ENCODE assay signal across 14 cellular contexts in the genomic region with DNA sequence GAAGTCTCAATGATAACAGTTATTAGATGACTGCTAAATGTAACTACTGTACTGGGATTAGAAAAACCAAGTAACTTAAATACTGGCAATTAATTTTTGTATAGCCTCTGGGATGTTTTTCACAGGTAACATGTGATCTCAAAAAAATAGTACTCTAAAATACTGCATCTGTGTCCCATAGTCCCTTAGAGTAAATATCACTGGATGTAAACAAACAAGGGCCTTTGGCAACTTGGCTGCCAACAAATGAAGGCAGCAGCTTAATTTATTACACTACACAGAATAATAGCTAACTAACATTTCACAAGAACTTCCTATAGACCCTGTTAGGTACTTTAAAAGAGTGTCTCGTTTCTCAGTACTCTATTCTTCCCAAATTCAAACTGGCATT. TPM values are rescaled to one million over a fixed set of nuclear protein-coding genes. Genes with fewer than 3 reads are reported as not detected.
DNase-seq lines count a peak whose midpoint lies in the region; ATAC-seq and TF ChIP-seq lines count a peak whose summit lies in the region.
"Had no signal": no experiment of that assay in that cellular context is flagged by ENCODE, and none has a peak within 500 bp of the region (broad histone marks: within the 10 kb centered on the region; RNA-seq: fewer than 3 reads in every experiment).

No MANE protein-coding gene starts in this region.

- peak overlapping the region; percentile 7; the same call in 1 of the 2 replicates for H3K27ac ChIP-seq in ACC112 (ENCODE audit: low read depth, low read length)
- H3K27ac ChIP-seq in endodermal cell (ENCODE audit: low read depth, low read length): no peak overlapping the region
- H3K27ac ChIP-seq: neural progenitor cell, SJSA1 had no signal

- 0 out of 2 replicates have a peak, but pooled peaks cover 3% of the 10 kb centered on the region for H3K36me3 ChIP-seq in ACC112 (ENCODE audit: insufficient read depth, low read length)
- H3K36me3 ChIP-seq in endodermal cell (ENCODE audit: control insufficient read depth, insufficient read depth, low read length): no peaks in the 10 kb centered on the region
- H3K36me3 ChIP-seq: neural progenitor cell, SJSA1 had no signal

- H3K9ac ChIP-seq in endodermal cell (ENCODE audit: extremely low read depth, low read length, poor library complexity, severe bottlenecking): no peak overlapping the region
- H3K9ac ChIP-seq: neural progenitor cell had no signal

- H3K4me1 Mint-ChIP-seq in endodermal cell: peaks cover 60% of the 10 kb centered on the region
- H3K4me1 Mint-ChIP-seq in activated naive CD4-positive, alpha-beta T cell treated with anti-CD3 and anti-CD28 coated beads for 36 hours (ENCODE audit: low read depth): peaks cover 17% of the 10 kb centered on the region

- no peak overlapping the region for H3K27ac Mint-ChIP-seq in endodermal cell
- no peak overlapping the region for H3K27ac Mint-ChIP-seq in activated naive CD4-positive, alpha-beta T cell treated with anti-CD3 and anti-CD28 coated beads for 36 hours
- H3K27ac Mint-ChIP-seq: activated naive CD4-positive, alpha-beta T cell treated with anti-CD3 and anti-CD28 coated beads, Interleukin-2, amount 50 U/mL, for 72 hours; neural progenitor cell; stimulated activated memory B cell treated with anti-CD40 and anti-IgM and Interleukin-4, amounts not matched to agents 10 μg/mL and 1 μg/mL and 100 μg/mL, for 72 hours had no signal

- H3K4me3 ChIP-seq in ACC112 (ENCODE audit: low read depth, low read length): no peak overlapping the region
- H3K4me3 ChIP-seq in endodermal cell (ENCODE audit: low read length): peak overlapping the region; percentile 3
- H3K4me3 ChIP-seq: neural progenitor cell, SJSA1 had no signal

- ATAC-seq in GM19043 (IDR thresholded peaks at IDR 0.05; ENCODE audit: low read depth, unreplicated experiment) (peak; percentile 19), HG03196 (IDR thresholded peaks at IDR 0.05; ENCODE audit: unreplicated experiment) (peak; percentile 19)
- ATAC-seq: stimulated activated memory B cell treated with anti-CD40 and anti-IgM and Interleukin-4, amounts not matched to agents 10 μg/mL and 1 μg/mL and 100 μg/mL, for 72 hours had no signal

- H3K27me3 Mint-ChIP-seq in endodermal cell (ENCODE audit: insufficient read depth): no peaks in the 10 kb centered on the region
- no peaks in the 10 kb centered on the region for H3K27me3 Mint-ChIP-seq in activated naive CD4-positive, alpha-beta T cell treated with anti-CD3 and anti-CD28 coated beads for 36 hours (ENCODE audit: low read depth)
- H3K27me3 Mint-ChIP-seq: activated CD4-positive, alpha-beta T cell treated with anti-CD3 and anti-CD28 coated beads for 36 hours; stimulated activated memory B cell treated with anti-CD40 and anti-IgM and Interleukin-4, amounts not matched to agents 10 μg/mL and 1 μg/mL and 100 μg/mL, for 72 hours had no signal

- CTCF ChIA-PET in activated naive CD4-positive, alpha-beta T cell treated with anti-CD3 and anti-CD28 coated beads for 36 hours (lab: Charles Lee): interaction anchor here (0.7 to 1.9 kb wide), 4 partner anchors 10 to 48 kb away, joined by 3 to 5 read pairs (median 4); no protein-coding TSS in a partner anchor

- intact Hi-C loops in activated naive CD4-positive, alpha-beta T cell treated with anti-CD3 and anti-CD28 coated beads for 36 hours (cut with micrococcal nuclease): loop anchor here (1.0 kb wide), 1 partner anchor 24 kb away; no protein-coding TSS in a partner anchor

- DNase-seq in endodermal cell: no peak
- DNase-seq in germinal center (ENCODE audit: low spot score): no peak
- DNase-seq in HuH-7.5 (ENCODE audit: low spot score): no peak
- DNase-seq in GOT3 (lab: John Stamatoyannopoulos, UW): no peak
- DNase-seq in activated naive CD4-positive, alpha-beta T cell treated with anti-CD3 and anti-CD28 coated beads for 36 hours: no peak

- H3K4me1 ChIP-seq in ACC112 (ENCODE audit: control insufficient read depth, insufficient read depth, low read length, unreplicated experiment): peaks cover 60% of the 10 kb centered on the region
- peaks cover 7% of the 10 kb centered on the region for H3K4me1 ChIP-seq in endodermal cell (ENCODE audit: control insufficient read depth, insufficient read depth, low read length)

- H3K79me2 ChIP-seq in ACC112 (ENCODE audit: control insufficient read depth, insufficient read depth, low read length, unreplicated experiment): peaks cover 98% of the 10 kb centered on the region

- H3K4me3 Mint-ChIP-seq in endodermal cell: peak overlapping the region; percentile 37
- H3K4me3 Mint-ChIP-seq in activated naive CD4-positive, alpha-beta T cell treated with anti-CD3 and anti-CD28 coated beads for 36 hours: no peak overlapping the region
- H3K4me3 Mint-ChIP-seq: activated CD4-positive, alpha-beta T cell treated with anti-CD3 and anti-CD28 coated beads for 36 hours; CD14-positive monocyte; neural progenitor cell; stimulated activated memory B cell treated with anti-CD40 and anti-IgM and Interleukin-4, amounts not matched to agents 10 μg/mL and 1 μg/mL and 100 μg/mL, for 72 hours had no signal

- H3K27me3 ChIP-seq in ACC112 (ENCODE audit: insufficient read depth, low read length) (no peaks in the 10 kb centered on the region), endodermal cell (ENCODE audit: control insufficient read depth, insufficient read depth, low read length, poor library complexity, severe bottlenecking) (no peaks in the 10 kb centered on the region)
- H3K27me3 ChIP-seq: neural progenitor cell, SJSA1 had no signal

- no peak overlapping the region for H2AFZ ChIP-seq in ACC112 (ENCODE audit: low read length, unreplicated experiment)
- H2AFZ ChIP-seq: neural progenitor cell had no signal

- WGBS in endodermal cell (ENCODE audit: insufficient coverage in 1 of 2, insufficient read length in 1 of 2), 2 experiments: 77% methylated on average over 1 of the region's 1 CpG; no CpG with 5 or more reads in 1 of the 2 experiments

- H3K9me3 Mint-ChIP-seq in endodermal cell: no peaks in the 10 kb centered on the region
- H3K9me3 Mint-ChIP-seq in activated naive CD4-positive, alpha-beta T cell treated with anti-CD3 and anti-CD28 coated beads for 36 hours: no peaks in the 10 kb centered on the region
- H3K9me3 Mint-ChIP-seq: activated naive CD4-positive, alpha-beta T cell treated with anti-CD3 and anti-CD28 coated beads, Interleukin-2, amount 50 U/mL, for 72 hours; CD14-positive monocyte; neural progenitor cell; stimulated activated memory B cell treated with anti-CD40 and anti-IgM and Interleukin-4, amounts not matched to agents 10 μg/mL and 1 μg/mL and 100 μg/mL, for 72 hours had no signal

- no peak for TF ChIP-seq CTCF in endodermal cell (conservative IDR thresholded peaks at IDR 0.05)

- H3K9me3 ChIP-seq in endodermal cell (ENCODE audit: control insufficient read depth, low read length): peaks cover 9% of the 10 kb centered on the region
- H3K9me3 ChIP-seq: SJSA1 had no signal

- no peaks in the 10 kb centered on the region for H3K36me3 Mint-ChIP-seq in endodermal cell (ENCODE audit: low read depth)
- H3K36me3 Mint-ChIP-seq in activated naive CD4-positive, alpha-beta T cell treated with anti-CD3 and anti-CD28 coated beads for 36 hours (ENCODE audit: low read depth): no peaks in the 10 kb centered on the region
- H3K36me3 Mint-ChIP-seq: activated naive CD4-positive, alpha-beta T cell treated with anti-CD3 and anti-CD28 coated beads, Interleukin-2, amount 50 U/mL, for 72 hours; neural progenitor cell; stimulated activated memory B cell treated with anti-CD40 and anti-IgM and Interleukin-4, amounts not matched to agents 10 μg/mL and 1 μg/mL and 100 μg/mL, for 72 hours had no signal

RNA-seq across cellular contexts. Expression of a gene that starts 14.0 kb away (rescaled TPM):
- total RNA-seq in endodermal cell: 10 to 100 TPM; 14.3 to 17.7 TPM
- polyA plus RNA-seq in endodermal cell (2013, experiment 1 of 2): 4.1 TPM
- polyA plus RNA-seq in endodermal cell (2013, experiment 2 of 2): 4.5 TPM
- total RNA-seq in activated naive CD4-positive, alpha-beta T cell treated with anti-CD3 and anti-CD28 coated beads for 36 hours: 1 to 10 TPM; 3.2 to 3.7 TPM
